Comparison of ENCODE assay signal across 1 cellular context in genomic region chr9:126635061-126635460, GRCh38.
TF ChIP-seq lines count a peak whose summit lies in the region.

No MANE protein-coding gene starts in this region.

TF ChIP-seq in K562, 482 proteins besides CTCF, POLR2A, EP300 and RAD21:
- TF ChIP-seq MEIS2 (IDR thresholded peaks at IDR 0.05; ENCODE audit: partially characterized antibody): peak; percentile 2
- TF ChIP-seq, protein P1, sequence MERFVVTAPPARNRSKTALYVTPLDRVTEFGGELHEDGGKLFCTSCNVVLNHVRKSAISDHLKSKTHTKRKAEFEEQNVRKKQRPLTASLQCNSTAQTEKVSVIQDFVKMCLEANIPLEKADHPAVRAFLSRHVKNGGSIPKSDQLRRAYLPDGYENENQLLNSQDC (CRISPR knock-in tag; IDR thresholded peaks at IDR 0.05): no peak
